Comparison of ENCODE assay signal across 19 cellular contexts in genomic region chr19:4697304-4697703, GRCh38. TPM values are rescaled to one million over a fixed set of nuclear protein-coding genes. Genes with fewer than 3 reads are reported as not detected.
DNase-seq lines count a peak whose midpoint lies in the region; ATAC-seq and TF ChIP-seq lines count a peak whose summit lies in the region.
"Had no signal": no experiment of that assay in that cellular context is flagged by ENCODE, and none has a peak within 500 bp of the region (broad histone marks: within the 10 kb centered on the region; RNA-seq: fewer than 3 reads in every experiment).

No MANE protein-coding gene starts in this region.

- H3K27ac Mint-ChIP-seq in chondrocyte (ENCODE audit: unreplicated experiment): peak overlapping the region; percentile 76
- H3K27ac Mint-ChIP-seq in nephron progenitor cell: peak overlapping the region; percentile 87
- H3K27ac Mint-ChIP-seq: activated CD4-positive, alpha-beta memory T cell treated with anti-CD3 and anti-CD28 coated beads for 36 hours; nephron had no signal

- ATAC-seq in HG03520 (IDR thresholded peaks at IDR 0.05; ENCODE audit: unreplicated experiment) (no peak), left ventricle myocardium superior (no peak)
- ATAC-seq: A549 had no signal

- no peak overlapping the region for H3K4me3 ChIP-seq in AG04450 (ENCODE audit: low read depth, low read length)
- H3K4me3 ChIP-seq: A549, left lung, sigmoid colon had no signal

- H3K36me3 Mint-ChIP-seq in chondrocyte (ENCODE audit: low read depth): peaks cover 35% of the 10 kb centered on the region
- peaks cover 44% of the 10 kb centered on the region for H3K36me3 Mint-ChIP-seq in nephron progenitor cell (ENCODE audit: low read depth)

- H3K27ac ChIP-seq in AG04450 (ENCODE audit: low read depth, low read length): peak overlapping the region; percentile 57
- H3K27ac ChIP-seq: left lung had no signal

- H3K9me3 ChIP-seq in AG04450 (ENCODE audit: control insufficient read depth, insufficient read depth, low read length): no peaks in the 10 kb centered on the region; the same call in 1 of the 2 replicates
- H3K9me3 ChIP-seq: A549, left lung, sigmoid colon had no signal

- no peaks in the 10 kb centered on the region for H3K27me3 Mint-ChIP-seq in chondrocyte (ENCODE audit: low read depth)
- H3K27me3 Mint-ChIP-seq in nephron progenitor cell (ENCODE audit: low read depth, poor library complexity): peaks cover 2% of the 10 kb centered on the region
- H3K27me3 Mint-ChIP-seq: activated CD4-positive, alpha-beta memory T cell treated with anti-CD3 and anti-CD28 coated beads for 36 hours had no signal

- TF ChIP-seq CTCF in AG04450 (IDR thresholded peaks at IDR 0.05; ENCODE audit: low read depth, low read length) (no peak), chondrocyte (IDR thresholded peaks at IDR 0.05) (no peak), nephron progenitor cell (IDR thresholded peaks at IDR 0.05) (no peak)

- CTCF ChIA-PET in AG04450 (lab: Charles Lee): no interaction called here

- no peaks in the 10 kb centered on the region for H3K27me3 ChIP-seq in AG04450 (ENCODE audit: control insufficient read depth, insufficient read depth, low read length)
- H3K27me3 ChIP-seq: left lung, sigmoid colon had no signal

- DNase-seq in AG04450 (ENCODE audit: low read depth, low spot score): no peak
- peak; percentile 10 for DNase-seq in RPMI7951 (ENCODE audit: low read depth)
- DNase-seq in chondrocyte (ENCODE audit: low spot score): no peak
- no peak for DNase-seq in nephron progenitor cell
- no peak for DNase-seq in mesenteric fat pad (ENCODE audit: low spot score)
- DNase-seq in kidney glomerular epithelial cell (lab: John Stamatoyannopoulos, UW): no peak
- no peak for DNase-seq in left ventricle myocardium superior
- DNase-seq: activated CD4-positive, alpha-beta memory T cell treated with anti-CD3 and anti-CD28 coated beads for 36 hours; activated CD4-positive, CD25-positive, alpha-beta regulatory T cell; COR-L47; effector CD8-positive, alpha-beta T cell; GF-D8; Karpas-422; left lung; NCI-H510A; sigmoid colon had no signal

- H3K4me1 Mint-ChIP-seq in chondrocyte (ENCODE audit: low read depth) (peaks cover 23% of the 10 kb centered on the region), nephron progenitor cell (peaks cover 10% of the 10 kb centered on the region)

- POLR2A ChIA-PET in AG04450 (lab: Yijun Ruan, JAX): no interaction called here

- H3K4me3 Mint-ChIP-seq in chondrocyte (ENCODE audit: unreplicated experiment): no peak overlapping the region
- no peak overlapping the region for H3K4me3 Mint-ChIP-seq in nephron progenitor cell
- H3K4me3 Mint-ChIP-seq: activated CD4-positive, alpha-beta memory T cell treated with anti-CD3 and anti-CD28 coated beads for 36 hours; nephron had no signal

- no peaks in the 10 kb centered on the region for H3K9me3 Mint-ChIP-seq in chondrocyte (ENCODE audit: low read depth)
- H3K9me3 Mint-ChIP-seq in nephron progenitor cell: no peaks in the 10 kb centered on the region
- H3K9me3 Mint-ChIP-seq: activated CD4-positive, alpha-beta memory T cell treated with anti-CD3 and anti-CD28 coated beads for 36 hours; nephron had no signal

- intact Hi-C loops in left ventricle myocardium superior (cut with micrococcal nuclease): no loop called here

RNA-seq across cellular contexts. Expression of gene DPP9, which starts 26.3 kb away (rescaled TPM):
- 5.6 and 9.0 TPM in 2 replicates for polyA plus RNA-seq in AG04450 (2011; rRNA removed)
- polyA minus RNA-seq in AG04450 (2011; rRNA and poly(A)+ RNA removed): 8.5 and 15.2 TPM in 2 replicates
- 63.3 and 69.9 TPM in 2 replicates for total RNA-seq in RPMI7951 (2014; rRNA removed; shearing (Covaris generic))
- total RNA-seq in chondrocyte (31.5 to 41.5 TPM (median 38.7 TPM) in 3 replicates), mesenteric fat pad (54.8 TPM), left ventricle myocardium superior (53.9 TPM)

RNA-seq across cellular contexts. Expression of gene MYDGF, which starts 27.2 kb away (rescaled TPM):
- 126 and 160 TPM in 2 replicates for polyA plus RNA-seq in AG04450 (2011; rRNA removed)
- polyA minus RNA-seq in AG04450 (2011; rRNA and poly(A)+ RNA removed): 45.1 and 52.5 TPM in 2 replicates
- total RNA-seq in RPMI7951 (2014; rRNA removed; shearing (Covaris generic)): 258 and 333 TPM in 2 replicates
- 124 to 130 TPM (median 124 TPM) in 3 replicates for total RNA-seq in chondrocyte
- total RNA-seq in mesenteric fat pad: 98.5 TPM
- total RNA-seq in left ventricle myocardium superior: 27.0 TPM

RNA-seq across cellular contexts. Expression of gene TNFAIP8L1, which starts 58.0 kb away (rescaled TPM):
- 4.1 and 4.7 TPM in 2 replicates for polyA plus RNA-seq in AG04450 (2011; rRNA removed)
- 3.9 and 4.0 TPM in 2 replicates for polyA minus RNA-seq in AG04450 (2011; rRNA and poly(A)+ RNA removed)
- total RNA-seq in RPMI7951 (2014; rRNA removed; shearing (Covaris generic)): 7.7 and 11.8 TPM in 2 replicates
- total RNA-seq in chondrocyte (2.0 to 4.2 TPM (median 3.9 TPM) in 3 replicates), mesenteric fat pad (6.9 TPM), left ventricle myocardium superior (4.8 TPM)
